Comparison of ENCODE assay signal across 8 cellular contexts in genomic region chr19:56142087-56142787, GRCh38. TPM values are rescaled to one million over a fixed set of nuclear protein-coding genes. Genes with fewer than 3 reads are reported as not detected.
DNase-seq lines count a peak whose midpoint lies in the region; ATAC-seq and TF ChIP-seq lines count a peak whose summit lies in the region.

No MANE protein-coding gene starts in this region.

- no peaks in the 10 kb centered on the region for H3K9me3 ChIP-seq in Loucy (ENCODE audit: insufficient read depth, low read depth, low read length)

- peaks cover 49% of the 10 kb centered on the region for H3K4me1 Mint-ChIP-seq in CD14-positive monocyte
- H3K4me1 Mint-ChIP-seq in naive B cell: peaks cover 37 to 48% (median 43%) of the 10 kb centered on the region in 3 donors

- H3K4me3 Mint-ChIP-seq in CD14-positive monocyte (peak overlapping the region; percentile 59 to 71), naive B cell (peak overlapping the region; percentile 77 to 96 (median 92))

- 0 out of 2 replicates have a peak, but pooled peaks cover 3% of the 10 kb centered on the region for H3K36me3 ChIP-seq in Loucy (ENCODE audit: insufficient read depth, low read length)

- H3K9me3 Mint-ChIP-seq in CD14-positive monocyte (no peaks in the 10 kb centered on the region), naive B cell (no peaks in the 10 kb centered on the region)

- peaks cover 39% of the 10 kb centered on the region for H3K4me1 ChIP-seq in Loucy (ENCODE audit: insufficient read depth, low read length, poor library complexity, severe bottlenecking)

- intact Hi-C loops in CD14-positive monocyte (cut with micrococcal nuclease): no loop called here

- no peaks in the 10 kb centered on the region for H3K27me3 Mint-ChIP-seq in CD14-positive monocyte (ENCODE audit: low read depth in 3 of 3)
- no peaks in the 10 kb centered on the region for H3K27me3 Mint-ChIP-seq in naive B cell

- H3K79me2 ChIP-seq in Loucy (ENCODE audit: insufficient read depth, low read length): peaks cover 41% of the 10 kb centered on the region

- H3K27ac Mint-ChIP-seq in CD14-positive monocyte: no peak overlapping the region
- peak overlapping the region in 5 of 6 donors; percentile 38 to 95 (median 86) for H3K27ac Mint-ChIP-seq in naive B cell

- peak overlapping the region; percentile 46; the same call in 1 of the 2 replicates for H2AFZ ChIP-seq in Loucy (ENCODE audit: low read length)

- H3K27me3 ChIP-seq in Loucy (ENCODE audit: insufficient read depth, low read length, poor library complexity, severe bottlenecking): no peaks in the 10 kb centered on the region

- in situ Hi-C loops in KBM-7 (cut with MboI; ENCODE audit: low pct_unique_long_range_greater_than_20kb, low sequenced_read_pairs): no loop called here

- DNase-seq in CD14-positive monocyte (ENCODE audit: low spot score) (no peak), cardiac fibroblast (ENCODE audit: low read depth in 2 of 2) (no peak), naive B cell (no peak), COR-L47 (lab: John Stamatoyannopoulos, UW) (no peak), KBM-7 (no peak), NCI-H2107 (lab: John Stamatoyannopoulos, UW) (no peak)
- no peak for DNase-seq in stimulated activated CD4-positive, alpha-beta T cell treated with anti-CD3 and anti-CD28 coated beads, Interleukin-2, amount 100 ng/mL, for 48 hours

- H3K4me3 ChIP-seq in Loucy (ENCODE audit: low read length, poor library complexity, severe bottlenecking) (peak overlapping the region; percentile 85), cardiac fibroblast (replicated peaks in 1 of 2; ENCODE audit: low read depth in 2 of 2, low read length in 2 of 2) (peak overlapping the region; percentile 65)

- H3K9me2 ChIP-seq in Loucy (replicated peaks; ENCODE audit: low read depth, low read length): no peaks in the 10 kb centered on the region

- H3K4me2 ChIP-seq in Loucy (ENCODE audit: low read depth, low read length, poor library complexity, severe bottlenecking): peak overlapping the region; percentile 87

- H3K36me3 Mint-ChIP-seq in CD14-positive monocyte (peaks cover 0 to 8% of the 10 kb centered on the region in 2 donors), naive B cell (no peaks in the 10 kb centered on the region)

- H4K20me1 ChIP-seq in Loucy (ENCODE audit: insufficient read depth, low read length, poor library complexity, severe bottlenecking): peaks cover 23% of the 10 kb centered on the region

- H3F3A ChIP-seq in Loucy (ENCODE audit: low read depth): peaks cover 3% of the 10 kb centered on the region; the same call in 1 of the 2 replicates

- ATAC-seq in naive B cell (ENCODE audit: low read depth in 2 of 2): no peak

- no peak for TF ChIP-seq CTCF in CD14-positive monocyte (IDR thresholded peaks at IDR 0.05)
- no peak for TF ChIP-seq CTCF in Loucy (conservative IDR thresholded peaks at IDR 0.05; ENCODE audit: low read length)
- no peak for TF ChIP-seq CTCF in cardiac fibroblast (IDR thresholded peaks at IDR 0.05; ENCODE audit: low read depth, low read length)

- peak overlapping the region; percentile 77 for H3K9ac ChIP-seq in Loucy (ENCODE audit: low read depth, low read length, poor library complexity, severe bottlenecking)

RNA-seq across cellular contexts. Expression of gene ZNF444, which starts 1.1 kb away (rescaled TPM):
- polyA plus RNA-seq in CD14-positive monocyte (1 to 10 TPM; 2.7 to 3.5 TPM), naive B cell (ENCODE audit: low read depth in 6 of 6) (10 to 100 TPM in 5 of 6 donors, 1 to 10 TPM in 1; 9.7 to 24.6 (median 13.1) TPM)

RNA-seq across cellular contexts. Expression of gene ZNF787, which starts 21.1 kb away (rescaled TPM):
- polyA plus RNA-seq in CD14-positive monocyte (1 to 10 TPM; 1.2 to 1.8 TPM), naive B cell (ENCODE audit: low read depth in 6 of 6) (1 to 10 TPM; 1.4 to 4.7 (median 2.5) TPM)

RNA-seq across cellular contexts. Expression of gene GALP, which starts 33.6 kb away (rescaled TPM):
- polyA plus RNA-seq in CD14-positive monocyte: not detected
- not detected for polyA plus RNA-seq in naive B cell (ENCODE audit: low read depth in 6 of 6)

RNA-seq across cellular contexts. Expression of gene ZSCAN5B, which starts 55.3 kb away (rescaled TPM):
- polyA plus RNA-seq in CD14-positive monocyte (not detected), naive B cell (ENCODE audit: low read depth in 6 of 6) (not detected)

RNA-seq across cellular contexts. Expression of gene ZSCAN5C, which starts 59.8 kb away (rescaled TPM):
- polyA plus RNA-seq in CD14-positive monocyte: not detected
- polyA plus RNA-seq in naive B cell (ENCODE audit: low read depth in 6 of 6): under 1 TPM in 1 of 6 donors, not detected in 5; 0.15 TPM

Comparison
In these comparisons a context has a peak if more than half of its experiments do, and no peak if none do; other contexts are left out.
1. H3K27ac Mint-ChIP-seq: peak in naive B cell (5 of 6); none in CD14-positive monocyte (0 of 7).